Comparison of ENCODE assay signal across 19 cellular contexts in the genomic region with DNA sequence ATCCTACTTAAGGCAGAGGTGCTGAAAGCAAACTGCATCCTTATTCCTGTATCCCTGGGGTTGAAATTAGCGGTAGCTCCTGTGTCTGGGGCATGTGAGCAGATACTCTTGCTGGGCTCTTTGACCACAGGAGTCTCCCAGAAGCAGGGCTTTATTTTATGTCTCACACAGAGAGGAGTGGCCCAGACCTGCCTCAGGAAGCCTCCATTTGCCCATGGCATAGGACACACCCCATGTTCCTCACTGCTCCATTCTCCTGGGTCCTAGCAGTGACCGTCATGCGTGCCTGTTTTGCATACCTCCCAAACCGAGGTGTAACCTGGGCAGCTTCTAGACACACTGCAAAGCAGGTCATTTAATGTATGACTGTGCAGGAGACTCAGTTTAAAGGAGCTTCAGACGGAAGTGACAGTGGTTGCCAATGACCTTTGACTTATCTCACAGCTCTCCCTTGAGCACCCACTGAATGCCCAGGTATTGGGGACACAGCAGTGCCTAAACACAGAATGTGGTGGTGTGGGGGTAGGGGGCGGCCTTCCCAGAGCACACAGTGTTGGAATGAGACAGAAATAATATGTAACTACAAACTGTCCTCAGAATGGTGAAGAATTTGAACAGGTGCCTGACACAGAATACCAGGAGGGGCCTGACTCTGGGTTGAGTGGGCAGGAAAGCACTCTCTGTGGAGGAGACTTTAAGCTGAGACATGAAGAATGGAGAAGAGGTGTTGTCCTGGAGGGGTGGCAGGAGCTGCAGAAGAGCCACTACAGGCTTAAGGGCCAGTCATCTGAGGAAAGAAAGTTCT. TPM values are rescaled to one million over a fixed set of nuclear protein-coding genes. Genes with fewer than 3 reads are reported as not detected.
DNase-seq lines count a peak whose midpoint lies in the region; ATAC-seq and TF ChIP-seq lines count a peak whose summit lies in the region.
"Had no signal": no experiment of that assay in that cellular context is flagged by ENCODE, and none has a peak within 500 bp of the region (broad histone marks: within the 10 kb centered on the region; RNA-seq: fewer than 3 reads in every experiment).

No MANE protein-coding gene starts in this region.

- peaks cover 58% of the 10 kb centered on the region for H3K79me2 ChIP-seq in hepatocyte

- CTCF ChIA-PET in activated CD4-positive, alpha-beta T cell treated with anti-CD3 and anti-CD28 coated beads, Interleukin-2, amount 10 ng/mL, durations not matched to agents 7 days and 5 days (lab: Charles Lee), result interaction anchor here (0.5 kb wide), 1 partner anchor 250 kb away, joined by 5 read pairs; no protein-coding TSS in a partner anchor

- no peak overlapping the region for H2AFZ ChIP-seq in hepatocyte

- peak overlapping the region; percentile 89 for H3K4me2 ChIP-seq in hepatocyte

- no peak overlapping the region for H3K4me3 ChIP-seq in hepatocyte
- no peak overlapping the region for H3K4me3 ChIP-seq in upper lobe of right lung

- H3K4me1 ChIP-seq in hepatocyte (ENCODE audit: insufficient read depth), result peaks cover 63% of the 10 kb centered on the region
- H3K4me1 ChIP-seq in upper lobe of right lung, result peaks cover 26% of the 10 kb centered on the region

- no peaks in the 10 kb centered on the region for H3K36me3 Mint-ChIP-seq in activated CD4-positive, alpha-beta T cell treated with anti-CD3 and anti-CD28 coated beads, Interleukin-2, amount 10 ng/mL, durations not matched to agents 7 days and 5 days (ENCODE audit: low read depth)
- H3K36me3 Mint-ChIP-seq in activated CD4-positive, alpha-beta T cell treated with anti-CD3 and anti-CD28 coated beads, Interleukin-2, amount 10 ng/mL, durations not matched to agents 24 days and 14 days (ENCODE audit: low read depth), result no peaks in the 10 kb centered on the region
- H3K36me3 Mint-ChIP-seq: activated naive CD8-positive, alpha-beta T cell treated with anti-CD3 and anti-CD28 coated beads for 36 hours; naive thymus-derived CD4-positive, alpha-beta T cell had no signal

- POLR2A ChIA-PET in activated CD4-positive, alpha-beta T cell treated with anti-CD3 and anti-CD28 coated beads, Interleukin-2, amount 10 ng/mL, durations not matched to agents 7 days and 5 days (lab: Charles Lee), result no interaction called here

- TF ChIP-seq CTCF in hepatocyte (IDR thresholded peaks at IDR 0.05; ENCODE audit: poor library complexity) (no peak), upper lobe of right lung (IDR thresholded peaks at IDR 0.05) (no peak)

- ATAC-seq in upper lobe of right lung, result peak; percentile 14
- no peak for ATAC-seq in GM21423 (IDR thresholded peaks at IDR 0.05; ENCODE audit: unreplicated experiment)
- ATAC-seq: naive thymus-derived CD4-positive, alpha-beta T cell had no signal

- H3K36me3 ChIP-seq in hepatocyte (replicated peaks; ENCODE audit: insufficient read depth, low read depth) (no peaks in the 10 kb centered on the region), upper lobe of right lung (no peaks in the 10 kb centered on the region)

- peak overlapping the region; percentile 64 for H3K27ac Mint-ChIP-seq in activated CD4-positive, alpha-beta T cell treated with anti-CD3 and anti-CD28 coated beads, Interleukin-2, amount 10 ng/mL, durations not matched to agents 7 days and 5 days
- no peak overlapping the region for H3K27ac Mint-ChIP-seq in activated CD4-positive, alpha-beta T cell treated with anti-CD3 and anti-CD28 coated beads, Interleukin-2, amount 10 ng/mL, durations not matched to agents 24 days and 14 days
- H3K27ac Mint-ChIP-seq: activated naive CD8-positive, alpha-beta T cell treated with anti-CD3 and anti-CD28 coated beads for 36 hours had no signal

- no peaks in the 10 kb centered on the region for H3K27me3 ChIP-seq in hepatocyte
- H3K27me3 ChIP-seq in upper lobe of right lung, result no peaks in the 10 kb centered on the region

- no peak overlapping the region for H3K4me3 Mint-ChIP-seq in activated CD4-positive, alpha-beta T cell treated with anti-CD3 and anti-CD28 coated beads, Interleukin-2, amount 10 ng/mL, durations not matched to agents 7 days and 5 days
- no peak overlapping the region for H3K4me3 Mint-ChIP-seq in activated CD4-positive, alpha-beta T cell treated with anti-CD3 and anti-CD28 coated beads, Interleukin-2, amount 10 ng/mL, durations not matched to agents 24 days and 14 days
- H3K4me3 Mint-ChIP-seq: activated naive CD8-positive, alpha-beta T cell treated with anti-CD3 and anti-CD28 coated beads for 36 hours; naive thymus-derived CD4-positive, alpha-beta T cell had no signal

- H3K9me2 ChIP-seq in hepatocyte (replicated peaks; ENCODE audit: insufficient read depth), result no peaks in the 10 kb centered on the region

- H3K27ac ChIP-seq in hepatocyte (peak overlapping the region; percentile 99), upper lobe of right lung (peak overlapping the region; percentile 36)
- H3K27ac ChIP-seq: 22Rv1 had no signal

- no peak for DNase-seq in activated CD4-positive, alpha-beta T cell treated with anti-CD3 and anti-CD28 coated beads, Interleukin-2, amount 10 ng/mL, durations not matched to agents 7 days and 5 days
- no peak for DNase-seq in activated CD4-positive, alpha-beta T cell treated with anti-CD3 and anti-CD28 coated beads, Interleukin-2, amount 10 ng/mL, durations not matched to agents 24 days and 14 days
- DNase-seq in hepatocyte (ENCODE audit: low spot score), result no peak
- DNase-seq in myocyte (ENCODE audit: low read depth), result peak; percentile 22
- DNase-seq in upper lobe of right lung, result no peak
- no peak for DNase-seq in SK-N-DZ (ENCODE audit: low spot score)
- DNase-seq in NCI-H2107 treated with DMSO at 0.1 percent for 48 hours (lab: John Stamatoyannopoulos, UW; ENCODE audit: unreplicated experiment), result no peak
- DNase-seq: activated CD4-positive, alpha-beta T cell treated with anti-CD3 and anti-CD28 coated beads for 1 hour; activated naive CD8-positive, alpha-beta T cell treated with anti-CD3 and anti-CD28 coated beads for 36 hours; AML-193; head of caudate nucleus; mammary epithelial cell; naive thymus-derived CD4-positive, alpha-beta T cell; NCI-H524; stimulated activated naive CD4-positive, alpha-beta T cell treated with Interleukin-2 at 50 U/mL for 16 hours; SW 1271; trophoblast cell had no signal

- 71% methylated on average over 6 of the region's 6 CpGs for WGBS in hepatocyte (ENCODE audit: low lambda C conversion rate, missing lambda C conversion rate)

- peaks cover 5% of the 10 kb centered on the region for H3K4me1 Mint-ChIP-seq in activated CD4-positive, alpha-beta T cell treated with anti-CD3 and anti-CD28 coated beads, Interleukin-2, amount 10 ng/mL, durations not matched to agents 7 days and 5 days
- H3K4me1 Mint-ChIP-seq in activated CD4-positive, alpha-beta T cell treated with anti-CD3 and anti-CD28 coated beads, Interleukin-2, amount 10 ng/mL, durations not matched to agents 24 days and 14 days, result peaks cover 3% of the 10 kb centered on the region

- H3K9me3 Mint-ChIP-seq in activated CD4-positive, alpha-beta T cell treated with anti-CD3 and anti-CD28 coated beads, Interleukin-2, amount 10 ng/mL, durations not matched to agents 7 days and 5 days, result no peaks in the 10 kb centered on the region
- no peaks in the 10 kb centered on the region for H3K9me3 Mint-ChIP-seq in activated CD4-positive, alpha-beta T cell treated with anti-CD3 and anti-CD28 coated beads, Interleukin-2, amount 10 ng/mL, durations not matched to agents 24 days and 14 days
- H3K9me3 Mint-ChIP-seq: activated naive CD8-positive, alpha-beta T cell treated with anti-CD3 and anti-CD28 coated beads for 36 hours had no signal

- no peaks in the 10 kb centered on the region for H3K9me3 ChIP-seq in hepatocyte (ENCODE audit: low read depth)
- no peaks in the 10 kb centered on the region for H3K9me3 ChIP-seq in upper lobe of right lung

- H4K20me1 ChIP-seq in hepatocyte (ENCODE audit: insufficient read depth, poor library complexity, severe bottlenecking), result no peaks in the 10 kb centered on the region

- H3K27me3 Mint-ChIP-seq in activated CD4-positive, alpha-beta T cell treated with anti-CD3 and anti-CD28 coated beads, Interleukin-2, amount 10 ng/mL, durations not matched to agents 7 days and 5 days, result peaks cover 34% of the 10 kb centered on the region
- H3K27me3 Mint-ChIP-seq in activated CD4-positive, alpha-beta T cell treated with anti-CD3 and anti-CD28 coated beads, Interleukin-2, amount 10 ng/mL, durations not matched to agents 24 days and 14 days, result peaks cover 31% of the 10 kb centered on the region

- intact Hi-C loops in activated CD4-positive, alpha-beta T cell treated with anti-CD3 and anti-CD28 coated beads, Interleukin-2, amount 10 ng/mL, durations not matched to agents 24 days and 14 days (cut with micrococcal nuclease), result no loop called here
- intact Hi-C loops in upper lobe of right lung (cut with DNase I), result no loop called here

RNA-seq across cellular contexts. Expression of a gene that starts 3.7 kb away (rescaled TPM):
- not detected for total RNA-seq in activated CD4-positive, alpha-beta T cell treated with anti-CD3 and anti-CD28 coated beads, Interleukin-2, amount 10 ng/mL, durations not matched to agents 7 days and 5 days
- total RNA-seq in activated CD4-positive, alpha-beta T cell treated with anti-CD3 and anti-CD28 coated beads, Interleukin-2, amount 10 ng/mL, durations not matched to agents 24 days and 14 days, result not detected in 2 replicates
- total RNA-seq in hepatocyte, result 52.6 TPM in 2 replicates
- polyA plus RNA-seq in hepatocyte, result 89.9 and 123 TPM in 2 replicates
- not detected in 2 replicates for total RNA-seq in myocyte
- polyA plus RNA-seq in myocyte (2012), result 0.10 TPM
- 23.8 TPM for total RNA-seq in upper lobe of right lung
- 0.52 TPM in 1 of 2 replicates, not detected in the other for polyA plus RNA-seq in SK-N-DZ (2014; cell fraction: cytosol; rRNA removed)
- polyA plus RNA-seq in SK-N-DZ (2014; cell fraction: nucleus; rRNA removed), result not detected in 2 replicates
- total RNA-seq: activated naive CD8-positive, alpha-beta T cell treated with anti-CD3 and anti-CD28 coated beads for 36 hours; mammary epithelial cell had no signal

Comparison
In these comparisons a context has a peak if more than half of its experiments do, and no peak if none do; other contexts are left out.
1. RNA of a gene that starts 3.7 kb away (total RNA-seq): 52.6 TPM in hepatocyte and 23.8 TPM in upper lobe of right lung (single experiment); not detected in activated CD4-positive, alpha-beta T cell treated with anti-CD3 and anti-CD28 coated beads, Interleukin-2, amount 10 ng/mL, durations not matched to agents 7 days and 5 days, not detected in activated CD4-positive, alpha-beta T cell treated with anti-CD3 and anti-CD28 coated beads, Interleukin-2, amount 10 ng/mL, durations not matched to agents 24 days and 14 days and not detected in myocyte; every median in the first group is over 10 times any median in the second.